Comparison of ENCODE assay signal across 16 cellular contexts in genomic region chr3:23387286-23387918, GRCh38.
"Had no signal": no experiment of that assay in that cellular context is flagged by ENCODE, and none has a peak within 500 bp of the region (broad histone marks: within the 10 kb centered on the region; RNA-seq: fewer than 3 reads in every experiment).

No MANE protein-coding gene starts in this region.

- ATAC-seq: activated T-cell treated with anti-CD3 and anti-CD28 coated beads, Interleukin-2, amount 50 U/mL, for 72 hours; stimulated activated naive CD8-positive, alpha-beta T cell treated with anti-CD3 and anti-CD28 coated beads, Interleukin-15, Interleukin-2, amounts not matched to agents 100 U/mL and 50 U/mL, for 24 hours had no signal

- H3K36me3 ChIP-seq: brain microvascular endothelial cell, left ventricle myocardium inferior, tibial artery had no signal

- H3K9me3 ChIP-seq: left ventricle myocardium inferior had no signal

- H3K4me3 ChIP-seq: left ventricle myocardium inferior, tibial artery had no signal

- DNase-seq: activated CD4-positive, alpha-beta T cell treated with anti-CD3 and anti-CD28 coated beads, Interleukin-2, amount 50 U/mL, for 4 hours; activated effector memory CD4-positive, alpha-beta T cell treated with anti-CD3 and anti-CD28 coated beads, Interleukin-2, amount 50 U/mL, for 16 hours; activated naive CD4-positive, alpha-beta T cell treated with anti-CD3 and anti-CD28 coated beads, Interleukin-2, amount 50 U/mL, for 16 hours; activated T-cell treated with anti-CD3 and anti-CD28 coated beads, Interleukin-2, amount 50 U/mL, for 72 hours; aorta; brain microvascular endothelial cell; cerebellar nuclear complex; effector CD4-positive, alpha-beta T cell; head of caudate nucleus; kidney; left ventricle myocardium inferior; stimulated activated CD4-positive, alpha-beta T cell treated with anti-CD3 and anti-CD28 coated beads, Interleukin-2, amount 100 ng/mL, for 24 hours; stimulated activated naive CD8-positive, alpha-beta T cell treated with anti-CD3 and anti-CD28 coated beads, Interleukin-15, Interleukin-2, amounts not matched to agents 100 U/mL and 50 U/mL, for 24 hours; substantia nigra; tibial artery had no signal

- FAIRE-seq: frontal cortex, kidney had no signal

- H3K27ac ChIP-seq: brain microvascular endothelial cell, left ventricle myocardium inferior, tibial artery had no signal

- H3K27me3 ChIP-seq: brain microvascular endothelial cell, tibial artery had no signal
